Comparison of ENCODE assay signal across 1 cellular context in genomic region chr12:9792961-9793617, GRCh38.
TF ChIP-seq lines count a peak whose summit lies in the region.

No MANE protein-coding gene starts in this region.

TF ChIP-seq in K562, 482 proteins besides CTCF, POLR2A, EP300 and RAD21:
- TF ChIP-seq ZKSCAN8 (CRISPR knock-in tag; IDR thresholded peaks at IDR 0.05) (0 out of 2 replicates have a peak, but pooled peaks have one; percentile 26), CEBPB (tag; IDR thresholded peaks at IDR 0.05) (0 out of 2 replicates have a peak, but pooled peaks have one; percentile 25), ZNF592 (IDR thresholded peaks at IDR 0.05) (peak; percentile 43; the same call in 1 of the 2 replicates), VEZF1 (CRISPR knock-in tag; IDR thresholded peaks at IDR 0.05) (0 out of 2 replicates have a peak, but pooled peaks have one; percentile 10), JUND (IDR thresholded peaks at IDR 0.05; ENCODE audit: borderline replicate concordance, low read depth, low read length) (0 out of 2 replicates have a peak, but pooled peaks have one; percentile 3), JUND (tag; IDR thresholded peaks at IDR 0.05; ENCODE audit: borderline replicate concordance, low read depth, low read length) (no peak), FOSL1 (tag; conservative IDR thresholded peaks at IDR 0.05) (peak; percentile 87), NFRKB (IDR thresholded peaks at IDR 0.05; ENCODE audit: low read depth) (no peak), ARNT (IDR thresholded peaks at IDR 0.05) (no peak), DPF2 (IDR thresholded peaks at IDR 0.05) (0 out of 2 replicates have a peak, but pooled peaks have one; percentile 28), ZNF76 (CRISPR knock-in tag; IDR thresholded peaks at IDR 0.05; ENCODE audit: borderline replicate concordance) (no peak), TCF7 (IDR thresholded peaks at IDR 0.05; ENCODE audit: borderline replicate concordance) (no peak), ATF3 (IDR thresholded peaks at IDR 0.05) (peak; percentile 62), ATF3 (CRISPR knock-in tag; conservative IDR thresholded peaks at IDR 0.05) (no peak)
